Comparison of ENCODE assay signal across 21 cellular contexts in genomic region chr7:107539824-107540223, GRCh38. TPM values are rescaled to one million over a fixed set of nuclear protein-coding genes. Genes with fewer than 3 reads are reported as not detected.
DNase-seq lines count a peak whose midpoint lies in the region; ATAC-seq and TF ChIP-seq lines count a peak whose summit lies in the region.
"Had no signal": no experiment of that assay in that cellular context is flagged by ENCODE, and none has a peak within 500 bp of the region (broad histone marks: within the 10 kb centered on the region; RNA-seq: fewer than 3 reads in every experiment).

No MANE protein-coding gene starts in this region.

- H3K4me3 Mint-ChIP-seq in endodermal cell = no peak overlapping the region
- no peak overlapping the region for H3K4me3 Mint-ChIP-seq in nephron progenitor cell

- H3K9me3 Mint-ChIP-seq in endodermal cell (peaks cover 25% of the 10 kb centered on the region), nephron progenitor cell (peaks cover 41% of the 10 kb centered on the region)

- no peak for ATAC-seq in upper lobe of right lung
- no peak for ATAC-seq in GM21526 (IDR thresholded peaks at IDR 0.05; ENCODE audit: low FRiP score, unreplicated experiment)
- ATAC-seq: GM12878 had no signal

- no peak overlapping the region for H3K4me3 ChIP-seq in BLaER1
- H3K4me3 ChIP-seq in endodermal cell (ENCODE audit: low read length) = no peak overlapping the region
- H3K4me3 ChIP-seq in upper lobe of right lung = no peak overlapping the region
- H3K4me3 ChIP-seq: GM12878, Peyer's patch had no signal

- H3K4me1 ChIP-seq in BLaER1 (peaks cover 12% of the 10 kb centered on the region), endodermal cell (ENCODE audit: control insufficient read depth, insufficient read depth, low read length) (no peaks in the 10 kb centered on the region), upper lobe of right lung (no peaks in the 10 kb centered on the region)
- H3K4me1 ChIP-seq: Peyer's patch had no signal

- H3K36me3 Mint-ChIP-seq in endodermal cell (ENCODE audit: low read depth) (peaks cover 57% of the 10 kb centered on the region), nephron progenitor cell (ENCODE audit: low read depth) (peaks cover 74% of the 10 kb centered on the region)

- H3K9ac ChIP-seq in BLaER1 (no peak overlapping the region), endodermal cell (ENCODE audit: extremely low read depth, low read length, poor library complexity, severe bottlenecking) (no peak overlapping the region)

- H3K9me3 ChIP-seq in BLaER1 = peaks cover 20% of the 10 kb centered on the region
- peaks cover 7% of the 10 kb centered on the region for H3K9me3 ChIP-seq in endodermal cell (ENCODE audit: control insufficient read depth, low read length)
- no peaks in the 10 kb centered on the region for H3K9me3 ChIP-seq in upper lobe of right lung

- intact Hi-C loops in upper lobe of right lung (cut with DNase I) = no loop called here

- no peaks in the 10 kb centered on the region for H3K27me3 Mint-ChIP-seq in endodermal cell (ENCODE audit: insufficient read depth)
- no peaks in the 10 kb centered on the region for H3K27me3 Mint-ChIP-seq in nephron progenitor cell (ENCODE audit: low read depth, poor library complexity)

- peak overlapping the region; percentile 15 for H3K27ac Mint-ChIP-seq in endodermal cell
- peak overlapping the region; percentile 94 for H3K27ac Mint-ChIP-seq in nephron progenitor cell

- no peak for TF ChIP-seq CTCF in endodermal cell (conservative IDR thresholded peaks at IDR 0.05)
- TF ChIP-seq CTCF in nephron progenitor cell (IDR thresholded peaks at IDR 0.05) = no peak
- TF ChIP-seq CTCF in upper lobe of right lung (IDR thresholded peaks at IDR 0.05) = no peak

- H3K4me1 Mint-ChIP-seq in endodermal cell (no peaks in the 10 kb centered on the region), nephron progenitor cell (peaks cover 12% of the 10 kb centered on the region)

- 0 out of 2 replicates have a peak, but pooled peaks cover 7% of the 10 kb centered on the region for H4K20me1 ChIP-seq in BLaER1

- H3K27ac ChIP-seq in BLaER1 = peak overlapping the region; percentile 8; the same call in 1 of the 2 replicates
- no peak overlapping the region for H3K27ac ChIP-seq in endodermal cell (ENCODE audit: low read depth, low read length)
- H3K27ac ChIP-seq in upper lobe of right lung = no peak overlapping the region
- H3K27ac ChIP-seq: 22Rv1, Peyer's patch had no signal

- H3K36me3 ChIP-seq in BLaER1 (peaks cover 54% of the 10 kb centered on the region), endodermal cell (ENCODE audit: control insufficient read depth, insufficient read depth, low read length) (peaks cover 13% of the 10 kb centered on the region), upper lobe of right lung (peaks cover 18% of the 10 kb centered on the region)

- DNase-seq in DMS53 (lab: John Stamatoyannopoulos, UW) (peak; percentile 16), DMS53 treated with DMSO at 0.1 percent for 48 hours (lab: John Stamatoyannopoulos, UW; ENCODE audit: unreplicated experiment) (no peak), endodermal cell (no peak), nephron progenitor cell (no peak), upper lobe of right lung (no peak)
- DNase-seq in activated CD4-positive, CD25-positive, alpha-beta regulatory T cell (lab: John Stamatoyannopoulos, UW) = no peak
- DNase-seq: COR-L47, DMS153, EL, MM.1S, NCI-H1092, NCI-H1436 treated with DMSO at 0.1 percent for 48 hours, NCI-H2081, NCI-H2227 treated with DMSO at 0.1 percent for 48 hours, NCI-H524 treated with DMSO at 0.1 percent for 48 hours, Peyer's patch, SW 1271 had no signal

- H3K27me3 ChIP-seq in BLaER1 (no peaks in the 10 kb centered on the region), endodermal cell (ENCODE audit: control insufficient read depth, insufficient read depth, low read length, poor library complexity, severe bottlenecking) (no peaks in the 10 kb centered on the region), upper lobe of right lung (no peaks in the 10 kb centered on the region)
- H3K27me3 ChIP-seq: Peyer's patch had no signal

- 100% methylated on average over 1 of the region's 1 CpG; no CpG with 5 or more reads in 1 of the 2 experiments for WGBS in endodermal cell (ENCODE audit: insufficient coverage in 1 of 2, insufficient read length in 1 of 2), 2 experiments

- peak overlapping the region; percentile 54 for H3K4me2 ChIP-seq in BLaER1

RNA-seq across cellular contexts. Expression of gene COG5, which starts 23.9 kb away (rescaled TPM):
- total RNA-seq in endodermal cell (10 to 100 TPM; 25.5 to 34.7 TPM), upper lobe of right lung (39.6 TPM)
- polyA plus RNA-seq in endodermal cell (2013, experiment 1 of 2) = 29.6 TPM
- polyA plus RNA-seq in endodermal cell (2013, experiment 2 of 2) = 25.3 TPM

RNA-seq across cellular contexts. Expression of gene DUS4L, which starts 23.9 kb away (rescaled TPM):
- 10 to 100 TPM; 13.2 to 18.0 TPM for total RNA-seq in endodermal cell
- polyA plus RNA-seq in endodermal cell (2013, experiment 1 of 2) = 16.8 TPM
- polyA plus RNA-seq in endodermal cell (2013, experiment 2 of 2) = 14.1 TPM
- 5.2 TPM for total RNA-seq in upper lobe of right lung

RNA-seq across cellular contexts. Expression of gene BCAP29, which starts 40.2 kb away (rescaled TPM):
- total RNA-seq in endodermal cell (10 to 100 TPM; 39.5 to 46.0 TPM), upper lobe of right lung (78.4 TPM)
- polyA plus RNA-seq in endodermal cell (2013, experiment 1 of 2) = 31.8 TPM
- 38.3 TPM for polyA plus RNA-seq in endodermal cell (2013, experiment 2 of 2)
